1 cellular context compared by ENCODE assay signal in genomic region chr9:112615584-112616271, GRCh38.
TF ChIP-seq lines count a peak whose summit lies in the region.

No MANE protein-coding gene starts in this region.

TF ChIP-seq in HepG2, 621 proteins besides CTCF, POLR2A, EP300 and RAD21 (continued from another document):
- TF ChIP-seq ATF2 (CRISPR knock-in tag; IDR thresholded peaks at IDR 0.05): no peak
- TF ChIP-seq, protein P1, sequence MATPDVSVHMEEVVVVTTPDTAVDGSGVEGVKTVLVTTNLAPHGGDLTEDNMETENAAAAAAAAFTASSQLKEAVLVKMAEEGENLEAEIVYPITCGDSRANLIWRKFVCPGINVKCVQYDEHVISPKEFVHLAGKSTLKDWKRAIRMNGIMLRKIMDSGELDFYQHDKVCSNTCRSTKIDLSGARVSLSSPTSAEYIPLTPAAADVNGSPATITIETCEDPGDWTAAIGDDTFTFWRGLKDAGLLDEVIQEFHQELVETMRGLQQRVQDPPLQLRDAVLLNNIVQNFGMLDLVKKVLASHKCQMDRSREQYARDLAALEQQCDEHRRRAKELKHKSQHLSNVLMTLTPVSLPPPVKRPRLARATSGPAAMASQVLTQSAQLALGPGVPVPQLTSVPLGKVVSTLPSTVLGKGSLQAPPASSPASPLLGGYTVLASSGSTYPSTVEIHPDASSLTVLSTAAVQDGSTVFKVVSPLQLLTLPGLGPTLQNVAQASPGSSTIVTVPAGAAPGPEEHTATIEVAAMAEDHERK (CRISPR knock-in tag; IDR thresholded peaks at IDR 0.05; ENCODE audit: low read depth): no peak
- no peak for TF ChIP-seq MAFG (CRISPR knock-in tag; IDR thresholded peaks at IDR 0.05)
- TF ChIP-seq GPN1 (CRISPR knock-in tag; IDR thresholded peaks at IDR 0.05; ENCODE audit: borderline replicate concordance): no peak
- TF ChIP-seq ZNF644 (CRISPR knock-in tag; IDR thresholded peaks at IDR 0.05; ENCODE audit: low read depth): peak; percentile 81; the same call in 1 of the 2 replicates
- TF ChIP-seq ZNF383 (CRISPR knock-in tag; IDR thresholded peaks at IDR 0.05; ENCODE audit: borderline replicate concordance): no peak
- TF ChIP-seq, protein P2, sequence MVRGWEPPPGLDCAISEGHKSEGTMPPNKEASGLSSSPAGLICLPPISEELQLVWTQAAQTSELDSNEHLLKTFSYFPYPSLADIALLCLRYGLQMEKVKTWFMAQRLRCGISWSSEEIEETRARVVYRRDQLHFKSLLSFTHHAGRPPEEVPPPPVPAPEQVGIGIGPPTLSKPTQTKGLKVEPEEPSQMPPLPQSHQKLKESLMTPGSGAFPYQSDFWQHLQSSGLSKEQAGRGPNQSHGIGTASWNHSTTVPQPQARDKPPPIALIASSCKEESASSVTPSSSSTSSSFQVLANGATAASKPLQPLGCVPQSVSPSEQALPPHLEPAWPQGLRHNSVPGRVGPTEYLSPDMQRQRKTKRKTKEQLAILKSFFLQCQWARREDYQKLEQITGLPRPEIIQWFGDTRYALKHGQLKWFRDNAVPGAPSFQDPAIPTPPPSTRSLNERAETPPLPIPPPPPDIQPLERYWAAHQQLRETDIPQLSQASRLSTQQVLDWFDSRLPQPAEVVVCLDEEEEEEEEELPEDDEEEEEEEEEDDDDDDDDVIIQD (CRISPR knock-in tag; IDR thresholded peaks at IDR 0.05; ENCODE audit: low read depth): peak; percentile 53; the same call in 1 of the 2 replicates
- TF ChIP-seq ZNF136 (CRISPR knock-in tag; IDR thresholded peaks at IDR 0.05; ENCODE audit: low read depth): no peak
- no peak for TF ChIP-seq FOXA1 (IDR thresholded peaks at IDR 0.05)
- TF ChIP-seq FOXA1 (CRISPR knock-in tag; IDR thresholded peaks at IDR 0.05): no peak
- TF ChIP-seq NRL (CRISPR knock-in tag; IDR thresholded peaks at IDR 0.05; ENCODE audit: borderline replicate concordance): no peak
- peak; percentile 22; the same call in 1 of the 2 replicates for TF ChIP-seq RARA (CRISPR knock-in tag; IDR thresholded peaks at IDR 0.05)
- no peak for TF ChIP-seq ZMYM3 (CRISPR knock-in tag; IDR thresholded peaks at IDR 0.05)
- no peak for TF ChIP-seq BRCA1 (CRISPR knock-in tag; IDR thresholded peaks at IDR 0.05)
